In the genomic region with DNA sequence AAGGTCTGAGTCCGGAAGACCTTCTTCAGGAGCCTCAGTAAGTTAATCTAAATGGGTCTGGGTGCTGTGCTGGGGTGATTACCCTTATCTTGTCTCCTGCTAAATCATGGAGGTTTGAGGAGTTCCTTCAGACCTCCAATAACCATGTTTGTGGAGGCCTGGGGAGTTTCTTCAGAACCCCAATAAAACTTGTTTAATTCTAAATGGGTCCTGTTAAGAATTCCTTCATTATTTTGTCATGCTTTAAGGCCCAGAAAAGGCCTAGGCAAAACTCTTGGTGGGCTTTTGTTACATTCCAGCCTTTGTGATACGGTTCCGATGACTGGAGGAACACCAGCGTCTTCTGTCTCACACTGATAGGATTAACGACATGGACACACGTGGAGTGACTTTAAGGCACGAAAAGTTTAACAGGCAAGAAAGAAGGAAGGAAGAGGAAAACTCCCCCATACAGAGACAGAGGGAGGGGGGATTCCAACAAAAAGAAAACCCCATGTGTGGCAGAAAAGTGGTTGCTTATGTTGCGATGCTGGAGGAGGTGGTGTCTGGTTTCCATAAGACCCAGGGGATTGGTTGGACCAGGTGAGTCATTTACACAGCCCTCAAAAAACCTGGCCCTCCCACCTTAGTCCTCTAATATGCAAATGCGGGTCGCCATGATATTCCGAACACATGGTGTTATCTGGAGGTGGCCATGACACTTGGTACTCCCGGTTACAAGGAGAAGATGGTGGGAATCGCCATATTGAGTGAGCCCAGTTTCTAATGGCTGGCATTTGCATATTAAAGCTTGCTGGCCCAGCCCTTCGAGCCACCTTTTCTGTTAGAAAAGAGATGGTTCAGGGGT, we compare ENCODE assay signal across 19 cellular contexts.
DNase-seq lines count a peak whose midpoint lies in the region; ATAC-seq, FAIRE-seq and TF ChIP-seq lines count a peak whose summit lies in the region.
"Had no signal": no experiment of that assay in that cellular context is flagged by ENCODE, and none has a peak within 500 bp of the region (broad histone marks: within the 10 kb centered on the region; RNA-seq: fewer than 3 reads in every experiment).

No MANE protein-coding gene starts in this region.

- H3K36me3 ChIP-seq in HUES6 (ENCODE audit: control insufficient read depth, insufficient read depth, low read length) (no peaks in the 10 kb centered on the region), K562 (ENCODE audit: control insufficient read depth, insufficient read depth, low read length) (no peaks in the 10 kb centered on the region), PC-9 (ENCODE audit: low read depth) (no peaks in the 10 kb centered on the region)
- H3K36me3 ChIP-seq: sigmoid colon had no signal

- WGBS in K562 (ENCODE audit: insufficient coverage, low coverage, missing lambda C conversion rate), result 5% methylated on average over 14 of the region's 14 CpGs

- DNase-seq in ELF-1 (ENCODE audit: low read depth, low spot score) (peak; percentile 81), K562 (ENCODE audit: extremely low read depth in 1 of 4, low spot score in 3 of 4) (peak; percentile 40 to 92 (median 60)), left kidney (ENCODE audit: low read depth, low spot score) (peak; percentile 74), C1 segment of cervical spinal cord (lab: John Stamatoyannopoulos, UW) (no peak), midbrain (lab: John Stamatoyannopoulos, UW) (no peak), PC-9 (no peak)
- DNase-seq: activated naive CD4-positive, alpha-beta T cell treated with anti-CD3 and anti-CD28 coated beads for 36 hours; activated T-cell treated with anti-CD3 and anti-CD28 coated beads, Interleukin-2, amount 50 U/mL, for 4 hours; left ventricle myocardium superior; MM.1S; NCI-H1436 treated with DMSO at 0.1 percent for 48 hours; NCI-H69; SHP77; sigmoid colon; T-cell had no signal

- H3K9me3 ChIP-seq in HUES6 (ENCODE audit: control insufficient read depth, insufficient read depth, low read depth, low read length) (no peaks in the 10 kb centered on the region), K562 (replicated peaks; ENCODE audit: control insufficient read depth, insufficient read depth, low read depth, low read length) (no peaks in the 10 kb centered on the region), PC-9 (ENCODE audit: insufficient read depth, low read depth) (no peaks in the 10 kb centered on the region)
- H3K9me3 ChIP-seq: sigmoid colon had no signal

- no peaks in the 10 kb centered on the region for H3K27me3 ChIP-seq in HUES6 (ENCODE audit: control insufficient read depth, insufficient read depth, low read length)
- H3K27me3 ChIP-seq in K562 (ENCODE audit: control insufficient read depth in 2 of 2, insufficient read depth in 2 of 2, low read length in 2 of 2), result no peaks in the 10 kb centered on the region
- no peaks in the 10 kb centered on the region for H3K27me3 ChIP-seq in PC-9 (ENCODE audit: insufficient read depth, low read depth)
- H3K27me3 ChIP-seq: sigmoid colon had no signal

- TF ChIP-seq POLR2A in K562 (conservative IDR thresholded peaks at IDR 0.05), result peak; percentile 60; the same call in 1 of the 2 replicates

- H3K9me2 ChIP-seq in PC-9 (ENCODE audit: insufficient read depth), result no peaks in the 10 kb centered on the region

- H3K4me2 ChIP-seq in K562 (ENCODE audit: insufficient read depth, low read length) (peak overlapping the region; percentile 65), PC-9 (no peak overlapping the region)

- peak; percentile 74 for ATAC-seq in K562
- ATAC-seq: activated T-cell treated with anti-CD3 and anti-CD28 coated beads, Interleukin-2, amount 50 U/mL, for 4 hours; left ventricle myocardium superior; T-cell had no signal

- BruUV-seq in K562 (replicated peaks; lab: Mats Ljungman, UMichigan) (TSS peak; percentile 47), PC-9 (replicated peaks; lab: Mats Ljungman, UMichigan) (no TSS peak)

- FAIRE-seq in K562 (lab: Jason Lieb, UNC), result peak; percentile 92
- FAIRE-seq: endometrium, TTC549 had no signal

- H3K79me2 ChIP-seq in K562 (ENCODE audit: control insufficient read depth, insufficient read depth, low read length), result no peaks in the 10 kb centered on the region
- no peaks in the 10 kb centered on the region for H3K79me2 ChIP-seq in PC-9 (ENCODE audit: low read depth)

- in situ Hi-C loops in K562 (cut with MboI), result no loop called here

- TF ChIP-seq CTCF in K562 (IDR thresholded peaks at IDR 0.05 in 2 of 3, conservative IDR thresholded peaks at IDR 0.05 in 1 of 3; ENCODE audit: insufficient read depth in 2 of 3, low read depth in 1 of 3, low read length in 3 of 3) (no peak), PC-9 (conservative IDR thresholded peaks at IDR 0.05) (no peak)

- H3K9ac ChIP-seq in HUES6 (ENCODE audit: low read length) (peak overlapping the region; percentile 71), K562 (ENCODE audit: insufficient read depth in 1 of 2, low read depth in 2 of 2, low read length in 2 of 2) (peak overlapping the region; percentile 4 to 74; a peak in 3 of 4 replicates)

- TF ChIP-seq EP300 in K562 (IDR thresholded peaks at IDR 0.05; ENCODE audit: low read length), result peak; percentile 41

- H3K27ac ChIP-seq in HUES6 (ENCODE audit: low read depth, low read length), result peak overlapping the region; percentile 79
- H3K27ac ChIP-seq in K562 (ENCODE audit: extremely low read depth, low read depth, low read length), result peak overlapping the region; percentile 91
- H3K27ac ChIP-seq in PC-9, result no peak overlapping the region
- H3K27ac ChIP-seq: HL-60, sigmoid colon had no signal

- no peak for TF ChIP-seq RAD21 in K562 (CRISPR knock-in tag; conservative IDR thresholded peaks at IDR 0.05 in 1 of 2, IDR thresholded peaks at IDR 0.05 in 1 of 2)

- no peaks in the 10 kb centered on the region for H3K9me1 ChIP-seq in K562 (ENCODE audit: control insufficient read depth, insufficient read depth, low read length)

- POLR2A ChIA-PET in K562 (lab: Yijun Ruan, JAX) (interaction anchor here (0.6 to 0.7 kb wide), 2 partner anchors 18 to 1480 kb away, joined by 3 read pairs; no protein-coding TSS in a partner anchor), PC-9 (lab: Charles Lee; ENCODE audit: unreplicated experiment) (no interaction called here)

- H3K4me1 ChIP-seq in HUES6 (ENCODE audit: control insufficient read depth, insufficient read depth, low read length), result peaks cover 74% of the 10 kb centered on the region
- peaks cover 38 to 70% of the 10 kb centered on the region in 2 experiments for H3K4me1 ChIP-seq in K562 (replicated peaks in 1 of 2; ENCODE audit: control insufficient read depth in 2 of 2, insufficient read depth in 2 of 2, low read length in 2 of 2)
- 0 out of 2 replicates have a peak, but pooled peaks cover 6% of the 10 kb centered on the region for H3K4me1 ChIP-seq in PC-9 (replicated peaks; ENCODE audit: insufficient read depth)

- H4K20me1 ChIP-seq in K562 (replicated peaks; ENCODE audit: control insufficient read depth, insufficient read depth, low read length) (no peaks in the 10 kb centered on the region), PC-9 (ENCODE audit: insufficient read depth) (no peaks in the 10 kb centered on the region)

- intact Hi-C loops in K562 (cut with micrococcal nuclease) (loop anchor here (1.0 to 5.0 kb wide), 3 partner anchors 17 to 73 kb away; a partner anchor contains a TSS), PC-9 (cut with micrococcal nuclease; ENCODE audit: unreplicated experiment) (no loop called here)

- CTCF ChIA-PET in K562 (lab: Yijun Ruan, JAX; ENCODE audit: low intra/inter-chr PET ratio) (no interaction called here), PC-9 (lab: Charles Lee) (no interaction called here)

- H2AFZ ChIP-seq in K562 (ENCODE audit: low read depth, low read length), result peak overlapping the region; percentile 91
- no peak overlapping the region for H2AFZ ChIP-seq in PC-9

- H3F3A ChIP-seq in PC-9 (ENCODE audit: insufficient read depth, low read depth), result peaks cover 8% of the 10 kb centered on the region; the same call in 1 of the 2 replicates

- H3K4me3 ChIP-seq in HUES6 (ENCODE audit: low read depth, low read length), result no peak overlapping the region
- no peak overlapping the region for H3K4me3 ChIP-seq in K562
- H3K4me3 ChIP-seq in PC-9, result no peak overlapping the region
- H3K4me3 ChIP-seq: sigmoid colon had no signal

TF ChIP-seq in K562, 482 proteins besides CTCF, POLR2A, EP300 and RAD21 (continues in another document):
- TF ChIP-seq TCF7L2 (IDR thresholded peaks at IDR 0.05; ENCODE audit: low read depth, low read length) (no peak), CREM (IDR thresholded peaks at IDR 0.05; ENCODE audit: low read depth) (no peak), NBN (IDR thresholded peaks at IDR 0.05; ENCODE audit: low read depth) (0 out of 2 replicates have a peak, but pooled peaks have one; percentile 20), ZNF436 (CRISPR knock-in tag; IDR thresholded peaks at IDR 0.05) (no peak), ZFX (CRISPR knock-in tag; IDR thresholded peaks at IDR 0.05) (peak; percentile 66)
- TF ChIP-seq, protein P1, sequence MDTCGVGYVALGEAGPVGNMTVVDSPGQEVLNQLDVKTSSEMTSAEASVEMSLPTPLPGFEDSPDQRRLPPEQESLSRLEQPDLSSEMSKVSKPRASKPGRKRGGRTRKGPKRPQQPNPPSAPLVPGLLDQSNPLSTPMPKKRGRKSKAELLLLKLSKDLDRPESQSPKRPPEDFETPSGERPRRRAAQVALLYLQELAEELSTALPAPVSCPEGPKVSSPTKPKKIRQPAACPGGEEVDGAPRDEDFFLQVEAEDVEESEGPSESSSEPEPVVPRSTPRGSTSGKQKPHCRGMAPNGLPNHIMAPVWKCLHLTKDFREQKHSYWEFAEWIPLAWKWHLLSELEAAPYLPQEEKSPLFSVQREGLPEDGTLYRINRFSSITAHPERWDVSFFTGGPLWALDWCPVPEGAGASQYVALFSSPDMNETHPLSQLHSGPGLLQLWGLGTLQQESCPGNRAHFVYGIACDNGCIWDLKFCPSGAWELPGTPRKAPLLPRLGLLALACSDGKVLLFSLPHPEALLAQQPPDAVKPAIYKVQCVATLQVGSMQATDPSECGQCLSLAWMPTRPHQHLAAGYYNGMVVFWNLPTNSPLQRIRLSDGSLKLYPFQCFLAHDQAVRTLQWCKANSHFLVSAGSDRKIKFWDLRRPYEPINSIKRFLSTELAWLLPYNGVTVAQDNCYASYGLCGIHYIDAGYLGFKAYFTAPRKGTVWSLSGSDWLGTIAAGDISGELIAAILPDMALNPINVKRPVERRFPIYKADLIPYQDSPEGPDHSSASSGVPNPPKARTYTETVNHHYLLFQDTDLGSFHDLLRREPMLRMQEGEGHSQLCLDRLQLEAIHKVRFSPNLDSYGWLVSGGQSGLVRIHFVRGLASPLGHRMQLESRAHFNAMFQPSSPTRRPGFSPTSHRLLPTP (IDR thresholded peaks at IDR 0.05; ENCODE audit: borderline replicate concordance, extremely low read depth, insufficient read length), result no peak

Comparison
In these comparisons a context has a peak if more than half of its experiments do, and no peak if none do; other contexts are left out.
1. DNase-seq: peak in ELF-1 (single experiment), K562 (4 of 4) and left kidney (single experiment); none in C1 segment of cervical spinal cord (0 of 14), midbrain (single experiment) and PC-9 (0 of 2).